In the genomic region with DNA sequence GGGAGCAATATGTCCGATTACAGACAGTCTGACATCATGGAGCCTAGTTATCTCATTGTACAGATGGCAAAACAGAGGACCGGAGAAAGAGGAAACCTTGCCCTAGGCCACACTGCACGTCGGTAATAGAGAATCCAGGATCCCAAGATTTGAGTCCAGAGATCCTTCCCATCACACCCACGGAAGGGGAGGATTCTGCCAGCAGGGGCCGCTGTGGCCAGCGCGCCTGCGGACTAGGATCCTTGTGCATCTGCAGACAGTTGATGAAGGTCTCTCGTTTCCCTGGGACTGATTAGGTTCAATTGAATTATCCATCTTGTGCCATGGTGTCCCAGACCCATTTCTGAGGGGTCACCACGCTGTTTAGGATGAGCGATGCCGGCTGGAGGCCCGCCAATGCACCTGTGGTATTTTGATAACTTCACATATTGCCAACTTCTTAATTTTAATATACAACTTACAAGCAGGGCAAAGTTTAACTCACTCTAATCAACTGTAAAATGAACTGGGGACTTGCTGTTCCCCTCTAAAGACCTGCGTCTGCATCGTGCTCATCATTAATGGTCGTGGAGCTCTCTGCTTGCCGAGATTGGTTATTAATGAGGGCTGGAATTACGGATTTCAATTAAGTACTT, we compare ENCODE assay signal across 8 cellular contexts.
A peak's percentile ranks its signal among the peaks of the same experiment; 100 is the strongest.
DNase-seq lines count a peak whose midpoint lies in the region; ATAC-seq, FAIRE-seq and TF ChIP-seq lines count a peak whose summit lies in the region.

No MANE protein-coding gene starts in this region.

- DNase-seq in D721Med (ENCODE audit: insufficient read length, low spot score) = no peak
- DNase-seq in astrocyte of the cerebellum (ENCODE audit: low read depth) = no peak
- peak; percentile 59 for DNase-seq in kidney tubule cell (ENCODE audit: low spot score)
- DNase-seq in T1000 (lab: John Stamatoyannopoulos, UW) = no peak
- no peak for DNase-seq in T-helper 9 cell
- no peak for DNase-seq in SIG-M5 (lab: John Stamatoyannopoulos, UW)

- H3K4me3 ChIP-seq in HUES64 (ENCODE audit: low read length) = no peak overlapping the region
- H3K4me3 ChIP-seq in astrocyte of the cerebellum (ENCODE audit: low read depth, low read length) = no peak overlapping the region

- peaks cover 23% of the 10 kb centered on the region for H3K4me1 ChIP-seq in HUES64 (ENCODE audit: insufficient read depth, low read length)

- no peak for ATAC-seq in HG02798 (IDR thresholded peaks at IDR 0.05; ENCODE audit: poor library complexity, unreplicated experiment)

- in situ Hi-C loops in astrocyte of the cerebellum (cut with HindIII; ENCODE audit: low sequenced_read_pairs) = no loop called here

- H3K36me3 ChIP-seq in HUES64 (ENCODE audit: insufficient read depth, low read length) = no peaks in the 10 kb centered on the region

- peak overlapping the region; percentile 13; the same call in 1 of the 2 replicates for H3K27ac ChIP-seq in HUES64 (ENCODE audit: low read depth, low read length)

- FAIRE-seq in D721Med (lab: Jason Lieb, UNC) = no peak

- peak; percentile 66 for TF ChIP-seq CTCF in D721Med (IDR thresholded peaks at IDR 0.05; ENCODE audit: insufficient read depth, missing control alignments)
- peak; percentile 73 for TF ChIP-seq CTCF in astrocyte of the cerebellum (IDR thresholded peaks at IDR 0.05; ENCODE audit: low read depth, low read length, missing control alignments)

- 0 out of 2 replicates have a peak, but pooled peaks cover 1% of the 10 kb centered on the region for H3K9me3 ChIP-seq in HUES64 (ENCODE audit: insufficient read depth, low read depth, low read length)

- H3K9ac ChIP-seq in HUES64 (ENCODE audit: low read depth, low read length) = no peak overlapping the region

- H3K27me3 ChIP-seq in HUES64 (ENCODE audit: insufficient read depth, low read length) = no peaks in the 10 kb centered on the region

- 54% methylated on average over 19 of the region's 19 CpGs for WGBS in HUES64
